ENCODE assay signal across 17 cellular contexts in genomic region chr22:37299969-37300509, GRCh38. TPM values are rescaled to one million over a fixed set of nuclear protein-coding genes. Genes with fewer than 3 reads are reported as not detected.
A peak's percentile ranks its signal among the peaks of the same experiment; 100 is the strongest.
DNase-seq lines count a peak whose midpoint lies in the region.
"Had no signal": no experiment of that assay in that cellular context is flagged by ENCODE, and none has a peak within 500 bp of the region (broad histone marks: within the 10 kb centered on the region; RNA-seq: fewer than 3 reads in every experiment).

No MANE protein-coding gene starts in this region.

- CTCF ChIA-PET in CD4-positive, alpha-beta memory T cell (lab: Charles Lee; ENCODE audit: partially characterized antibody), result interaction anchor here (1.1 to 2.1 kb wide), 10 partner anchors 10 to 292 kb away, joined by 3 to 8 read pairs (median 4); no protein-coding TSS in a partner anchor
- CTCF ChIA-PET in activated CD4-positive, alpha-beta memory T cell treated with anti-CD3 and anti-CD28 coated beads, Interleukin-2, amount 10 ng/mL, durations not matched to agents 7 days and 5 days (lab: Charles Lee), result interaction anchor here (0.6 to 2.3 kb wide), 7 partner anchors 13 to 62 kb away, joined by 3 to 10 read pairs (median 4); partner anchors contain the start of genes CYTH4 and RAC2

- H4K20me1 ChIP-seq in BLaER1, result no peaks in the 10 kb centered on the region
- H4K20me1 ChIP-seq in GM23248 (ENCODE audit: insufficient read depth), result no peaks in the 10 kb centered on the region

- POLR2A ChIA-PET in CD4-positive, alpha-beta memory T cell (lab: Charles Lee; ENCODE audit: partially characterized antibody), result interaction anchor here (0.7 to 4.6 kb wide), 20 partner anchors 9 to 178 kb away, joined by 3 to 44 read pairs (median 4); partner anchors contain the start of genes CYTH4, IL2RB and RAC2
- POLR2A ChIA-PET in activated CD4-positive, alpha-beta memory T cell treated with anti-CD3 and anti-CD28 coated beads, Interleukin-2, amount 10 ng/mL, durations not matched to agents 7 days and 5 days (lab: Charles Lee), result interaction anchor here (0.7 to 8.2 kb wide), 12 partner anchors 10 to 186 kb away, joined by 3 to 80 read pairs (median 4); partner anchors contain the start of genes CYTH4, MFNG and RAC2

- no peaks in the 10 kb centered on the region for H3K9me3 Mint-ChIP-seq in CD4-positive, alpha-beta memory T cell
- H3K9me3 Mint-ChIP-seq in activated CD4-positive, alpha-beta memory T cell treated with anti-CD3 and anti-CD28 coated beads, Interleukin-2, amount 10 ng/mL, durations not matched to agents 7 days and 5 days, result no peaks in the 10 kb centered on the region

- no peaks in the 10 kb centered on the region for H3K27me3 Mint-ChIP-seq in CD4-positive, alpha-beta memory T cell
- H3K27me3 Mint-ChIP-seq in activated CD4-positive, alpha-beta memory T cell treated with anti-CD3 and anti-CD28 coated beads, Interleukin-2, amount 10 ng/mL, durations not matched to agents 7 days and 5 days, result no peaks in the 10 kb centered on the region

- 95% methylated on average over 4 of the region's 4 CpGs for WGBS in mesenchymal stem cell
- 85 to 92% methylated on average over 4 of the region's 4 CpGs for WGBS in GM23248 (ENCODE audit: low coverage in 1 of 2, low lambda C conversion rate in 2 of 2, missing lambda C conversion rate in 2 of 2), 2 experiments

- intact Hi-C loops in CD4-positive, alpha-beta memory T cell (cut with micrococcal nuclease), result no loop called here

- peaks cover 46 to 75% of the 10 kb centered on the region in 2 donors for H3K36me3 Mint-ChIP-seq in CD4-positive, alpha-beta memory T cell
- peaks cover 91% of the 10 kb centered on the region for H3K36me3 Mint-ChIP-seq in activated CD4-positive, alpha-beta memory T cell treated with anti-CD3 and anti-CD28 coated beads, Interleukin-2, amount 10 ng/mL, durations not matched to agents 7 days and 5 days (ENCODE audit: low read depth)

- H3K27ac Mint-ChIP-seq in CD4-positive, alpha-beta memory T cell, result peak overlapping the region; percentile 92 to 97 (median 96)
- peak overlapping the region; percentile 91 for H3K27ac Mint-ChIP-seq in activated CD4-positive, alpha-beta memory T cell treated with anti-CD3 and anti-CD28 coated beads, Interleukin-2, amount 10 ng/mL, durations not matched to agents 7 days and 5 days

- in situ Hi-C loops in GM23248 (cut with MboI), result no loop called here

- no peaks in the 10 kb centered on the region for H3K27me3 ChIP-seq in BLaER1
- no peaks in the 10 kb centered on the region for H3K27me3 ChIP-seq in CD4-positive, alpha-beta memory T cell (ENCODE audit: insufficient read depth, low read length)
- no peaks in the 10 kb centered on the region for H3K27me3 ChIP-seq in mesenchymal stem cell (ENCODE audit: control insufficient read depth in 1 of 2, insufficient read depth in 1 of 2, low read length in 2 of 2)
- H3K27me3 ChIP-seq in GM23248 (replicated peaks; ENCODE audit: insufficient read depth), result no peaks in the 10 kb centered on the region
- H3K27me3 ChIP-seq: right lobe of liver, vagina had no signal

- H2AFZ ChIP-seq in mesenchymal stem cell (ENCODE audit: low read depth, low read length) (no peak overlapping the region), GM23248 (no peak overlapping the region)

- H3K4me2 ChIP-seq in BLaER1 (peak overlapping the region; percentile 75), mesenchymal stem cell (ENCODE audit: low read length, poor library complexity, severe bottlenecking) (no peak overlapping the region), GM23248 (ENCODE audit: unreplicated experiment) (no peak overlapping the region)

- H3K9ac ChIP-seq in BLaER1 (peak overlapping the region; percentile 66), mesenchymal stem cell (ENCODE audit: low read length) (no peak overlapping the region), GM23248 (no peak overlapping the region)

- peaks cover 45 to 82% (median 64%) of the 10 kb centered on the region in 4 donors for H3K4me1 Mint-ChIP-seq in CD4-positive, alpha-beta memory T cell
- peaks cover 86% of the 10 kb centered on the region for H3K4me1 Mint-ChIP-seq in activated CD4-positive, alpha-beta memory T cell treated with anti-CD3 and anti-CD28 coated beads, Interleukin-2, amount 10 ng/mL, durations not matched to agents 7 days and 5 days

- peak overlapping the region; percentile 70 to 96 for H2BK12ac ChIP-seq in mesenchymal stem cell (ENCODE audit: low read length in 2 of 2)

- no peaks in the 10 kb centered on the region for H3K9me3 ChIP-seq in BLaER1
- no peaks in the 10 kb centered on the region for H3K9me3 ChIP-seq in CD4-positive, alpha-beta memory T cell (ENCODE audit: control insufficient read depth in 1 of 2, low read length in 2 of 2)
- H3K9me3 ChIP-seq in mesenchymal stem cell (ENCODE audit: control insufficient read depth, low read length), result no peaks in the 10 kb centered on the region
- no peaks in the 10 kb centered on the region for H3K9me3 ChIP-seq in GM23248 (ENCODE audit: low read depth)
- H3K9me3 ChIP-seq: gastroesophageal sphincter, right lobe of liver, vagina had no signal

- H3K4ac ChIP-seq in mesenchymal stem cell (ENCODE audit: low read depth in 1 of 2, low read length in 2 of 2), result no peak overlapping the region

- no peak overlapping the region for H2BK5ac ChIP-seq in mesenchymal stem cell (ENCODE audit: low read depth, low read length, poor library complexity, severe bottlenecking)

- H2BK15ac ChIP-seq in mesenchymal stem cell (ENCODE audit: low read depth, poor library complexity, severe bottlenecking), result peak overlapping the region; percentile 31

- H3K4me3 ChIP-seq in BLaER1 (peak overlapping the region; percentile 15; the same call in 1 of the 2 replicates), mesenchymal stem cell (ENCODE audit: insufficient read depth in 1 of 2, low read depth in 1 of 2, low read length in 2 of 2) (no peak overlapping the region), GM23248 (no peak overlapping the region)
- H3K4me3 ChIP-seq in CD4-positive, alpha-beta memory T cell (ENCODE audit: low read length in 2 of 2), result peak overlapping the region in 1 of 2 donors; percentile 21
- H3K4me3 ChIP-seq: gastroesophageal sphincter, right lobe of liver, vagina had no signal

- H4K8ac ChIP-seq in mesenchymal stem cell (ENCODE audit: low read length), result no peak overlapping the region

- H3K18ac ChIP-seq in mesenchymal stem cell (ENCODE audit: low read depth in 1 of 2, low read length in 2 of 2), result no peak overlapping the region

- peak overlapping the region in 7 of 8 donors; percentile 71 to 85 (median 80) for H3K4me3 Mint-ChIP-seq in CD4-positive, alpha-beta memory T cell
- peak overlapping the region; percentile 18 for H3K4me3 Mint-ChIP-seq in activated CD4-positive, alpha-beta memory T cell treated with anti-CD3 and anti-CD28 coated beads, Interleukin-2, amount 10 ng/mL, durations not matched to agents 7 days and 5 days

- no peaks in the 10 kb centered on the region for H3K79me1 ChIP-seq in mesenchymal stem cell (replicated peaks; ENCODE audit: low read length, poor library complexity, severe bottlenecking)

- no peak overlapping the region for H2AK5ac ChIP-seq in mesenchymal stem cell (ENCODE audit: low read length, severe bottlenecking)

- H3K14ac ChIP-seq in mesenchymal stem cell (ENCODE audit: low read length in 2 of 2), result no peak overlapping the region

- H3K36me3 ChIP-seq in BLaER1 (peaks cover 37% of the 10 kb centered on the region), mesenchymal stem cell (ENCODE audit: control insufficient read depth in 1 of 2, insufficient read depth in 2 of 2, low read depth in 1 of 2, low read length in 2 of 2) (no peaks in the 10 kb centered on the region), GM23248 (ENCODE audit: low read depth) (no peaks in the 10 kb centered on the region)
- peaks cover 61% of the 10 kb centered on the region for H3K36me3 ChIP-seq in CD4-positive, alpha-beta memory T cell (ENCODE audit: insufficient read depth, low read length)
- H3K36me3 ChIP-seq: gastroesophageal sphincter, right lobe of liver, vagina had no signal

- peak overlapping the region; percentile 83 for H4K91ac ChIP-seq in mesenchymal stem cell (ENCODE audit: low read length)

- no peak overlapping the region for H2BK120ac ChIP-seq in mesenchymal stem cell (ENCODE audit: low read depth, low read length)

- no peak overlapping the region for H3K23ac ChIP-seq in mesenchymal stem cell (ENCODE audit: low read length in 2 of 2)

- H3K27ac ChIP-seq in BLaER1, result peak overlapping the region; percentile 76
- H3K27ac ChIP-seq in CD4-positive, alpha-beta memory T cell (ENCODE audit: low read depth, low read length), result peak overlapping the region; percentile 72
- H3K27ac ChIP-seq in mesenchymal stem cell (ENCODE audit: low read length, poor library complexity, severe bottlenecking), result no peak overlapping the region
- no peak overlapping the region for H3K27ac ChIP-seq in GM23248
- H3K27ac ChIP-seq: gastroesophageal sphincter, right lobe of liver, vagina had no signal

- no peaks in the 10 kb centered on the region for H3K79me2 ChIP-seq in GM23248 (ENCODE audit: insufficient read depth)

- H3F3A ChIP-seq in GM23248 (ENCODE audit: insufficient read depth), result no peaks in the 10 kb centered on the region

- no peaks in the 10 kb centered on the region for H3K9me2 ChIP-seq in GM23248 (ENCODE audit: insufficient read depth)

- no peak for DNase-seq in CD4-positive, alpha-beta memory T cell
- no peak for DNase-seq in activated CD4-positive, alpha-beta memory T cell treated with anti-CD3 and anti-CD28 coated beads, Interleukin-2, amount 10 ng/mL, durations not matched to agents 7 days and 5 days
- DNase-seq in mesenchymal stem cell (no peak), hypothalamus (lab: John Stamatoyannopoulos, UW) (no peak), GM23248 (no peak), ecto neural progenitor cell (ENCODE audit: low spot score) (no peak)
- DNase-seq: HCEC 1CT, mesendoderm, NCI-H1092, nucleus accumbens, right lobe of liver, Right ventricle myocardium superior had no signal

- peaks cover 95% of the 10 kb centered on the region for H3K4me1 ChIP-seq in BLaER1
- peaks cover 92% of the 10 kb centered on the region for H3K4me1 ChIP-seq in CD4-positive, alpha-beta memory T cell (ENCODE audit: insufficient read depth, low read length)
- peaks cover 28% of the 10 kb centered on the region for H3K4me1 ChIP-seq in mesenchymal stem cell (ENCODE audit: control insufficient read depth, insufficient read depth, low read depth, low read length)
- peaks cover 18% of the 10 kb centered on the region for H3K4me1 ChIP-seq in GM23248 (ENCODE audit: insufficient read depth)
- H3K4me1 ChIP-seq: gastroesophageal sphincter, right lobe of liver, vagina had no signal

RNA-seq across cellular contexts. Expression of gene CYTH4, which starts 17.7 kb away (rescaled TPM):
- 100 to 1,000 TPM; 169 to 177 TPM for total RNA-seq in CD4-positive, alpha-beta memory T cell
- 10 to 100 TPM; 39.4 to 57.0 TPM for polyA plus RNA-seq in CD4-positive, alpha-beta memory T cell
- total RNA-seq in activated CD4-positive, alpha-beta memory T cell treated with anti-CD3 and anti-CD28 coated beads, Interleukin-2, amount 10 ng/mL, durations not matched to agents 7 days and 5 days, result 100 to 1,000 TPM; 114 to 126 TPM
- polyA plus RNA-seq in mesenchymal stem cell (2013, experiment 1 of 2), result 0.65 TPM
- 0.41 TPM for polyA plus RNA-seq in mesenchymal stem cell (2013, experiment 2 of 2)
- total RNA-seq in GM23248 (2014; rRNA removed; shearing (Covaris generic)), result not detected in 2 replicates
- polyA plus RNA-seq in GM23248 (2016; fragmentation: Nextera tagmentation; extraction: Ambion mirVana), result not detected in 2 replicates
- total RNA-seq: chondrocyte had no signal
- polyA plus RNA-seq: BJ had no signal

RNA-seq across cellular contexts. Expression of gene RAC2, which starts 56.0 kb away (rescaled TPM):
- total RNA-seq in CD4-positive, alpha-beta memory T cell, result 100 to 1,000 TPM; 304 to 318 TPM
- 100 to 1,000 TPM; 724 to 917 TPM for polyA plus RNA-seq in CD4-positive, alpha-beta memory T cell
- total RNA-seq in activated CD4-positive, alpha-beta memory T cell treated with anti-CD3 and anti-CD28 coated beads, Interleukin-2, amount 10 ng/mL, durations not matched to agents 7 days and 5 days, result 1,000 to 10,000 TPM in 1 of 2 experiments, 100 to 1,000 TPM in 1; 984 to 1,005 TPM
- 121 TPM for polyA plus RNA-seq in mesenchymal stem cell (2013, experiment 1 of 2)
- 117 TPM for polyA plus RNA-seq in mesenchymal stem cell (2013, experiment 2 of 2)
- 32.8 and 35.1 TPM in 2 replicates for total RNA-seq in GM23248 (2014; rRNA removed; shearing (Covaris generic))
- 34.9 and 36.3 TPM in 2 replicates for polyA plus RNA-seq in GM23248 (2016; fragmentation: Nextera tagmentation; extraction: Ambion mirVana)

Comparison
In these comparisons a context has a peak if more than half of its experiments do, and no peak if none do; other contexts are left out.
1. H3K27ac ChIP-seq: peak in BLaER1 (single experiment) and CD4-positive, alpha-beta memory T cell (single experiment); none in mesenchymal stem cell (single experiment) and GM23248 (single experiment).
2. RNA of gene CYTH4, which starts 17.7 kb away (total RNA-seq): 169 to 177 TPM in CD4-positive, alpha-beta memory T cell and 114 to 126 TPM in activated CD4-positive, alpha-beta memory T cell treated with anti-CD3 and anti-CD28 coated beads, Interleukin-2, amount 10 ng/mL, durations not matched to agents 7 days and 5 days; not detected in GM23248; every median in the first group is over 100 times any median in the second.